1 cellular context compared by ENCODE assay signal in the genomic region with DNA sequence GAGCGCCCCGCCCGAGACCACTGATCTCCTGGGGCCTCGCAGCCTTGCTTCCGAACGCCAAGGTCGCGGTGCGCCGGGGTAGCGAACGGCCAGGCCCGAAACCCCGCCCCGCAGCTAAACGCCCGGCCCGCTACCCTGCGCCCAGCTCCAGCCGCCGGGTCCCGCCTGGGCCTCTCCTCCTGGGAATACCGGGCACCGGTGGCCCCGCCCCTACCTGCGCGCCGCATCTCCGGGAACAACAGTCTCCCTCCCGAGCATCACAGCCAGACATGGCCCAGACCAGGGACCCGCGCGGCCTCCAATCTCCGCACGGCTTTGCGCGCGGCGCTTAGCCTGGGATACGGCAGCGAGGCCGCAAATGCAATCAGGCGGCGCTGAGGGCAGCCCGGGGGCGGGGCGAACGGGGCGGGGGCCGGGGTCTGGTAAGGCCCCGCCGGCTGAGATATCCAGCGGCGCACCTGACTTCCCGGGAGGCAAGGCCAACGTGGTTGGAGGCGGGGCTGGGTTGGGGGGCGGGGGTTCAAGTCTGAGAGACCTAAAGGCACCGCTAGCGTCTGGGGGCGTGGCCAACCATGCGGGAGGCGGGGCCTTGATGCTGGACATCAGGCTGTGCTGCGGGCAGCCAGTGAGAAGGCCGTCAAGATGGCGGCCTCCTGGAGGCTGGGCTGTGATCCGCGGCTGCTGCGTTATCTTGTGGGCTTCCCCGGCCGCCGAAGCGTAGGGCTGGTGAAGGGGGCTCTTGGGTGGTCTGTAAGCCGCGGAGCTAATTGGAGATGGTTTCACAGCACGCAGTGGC.
TF ChIP-seq lines count a peak whose summit lies in the region.

Gene APIP, minus strand, starts transcription at position 366 of the 796 bp plus-strand sequence. Its CDS starts 95 bp downstream, at position 271.
Gene PDHX, plus strand, starts transcription at position 605 of the 796 bp plus-strand sequence. Its CDS starts 38 bp downstream, at position 643.

TF ChIP-seq in HepG2, 621 proteins besides CTCF, POLR2A, EP300 and RAD21 (continued from another document and continues in another):
- TF ChIP-seq, protein P1, sequence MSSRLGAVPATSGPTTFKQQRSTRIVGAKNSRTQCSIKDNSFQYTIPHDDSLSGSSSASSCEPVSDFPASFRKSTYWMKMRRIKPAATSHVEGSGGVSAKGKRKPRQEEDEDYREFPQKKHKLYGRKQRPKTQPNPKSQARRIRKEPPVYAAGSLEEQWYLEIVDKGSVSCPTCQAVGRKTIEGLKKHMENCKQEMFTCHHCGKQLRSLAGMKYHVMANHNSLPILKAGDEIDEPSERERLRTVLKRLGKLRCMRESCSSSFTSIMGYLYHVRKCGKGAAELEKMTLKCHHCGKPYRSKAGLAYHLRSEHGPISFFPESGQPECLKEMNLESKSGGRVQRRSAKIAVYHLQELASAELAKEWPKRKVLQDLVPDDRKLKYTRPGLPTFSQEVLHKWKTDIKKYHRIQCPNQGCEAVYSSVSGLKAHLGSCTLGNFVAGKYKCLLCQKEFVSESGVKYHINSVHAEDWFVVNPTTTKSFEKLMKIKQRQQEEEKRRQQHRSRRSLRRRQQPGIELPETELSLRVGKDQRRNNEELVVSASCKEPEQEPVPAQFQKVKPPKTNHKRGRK (CRISPR knock-in tag; IDR thresholded peaks at IDR 0.05) = 0 out of 2 replicates have a peak, but pooled peaks have one; percentile 3
- no peak for TF ChIP-seq TAF15 (IDR thresholded peaks at IDR 0.05; ENCODE audit: low read depth, low read length, poor library complexity, severe bottlenecking)
- peak; percentile 91 for TF ChIP-seq NRL (CRISPR knock-in tag; IDR thresholded peaks at IDR 0.05; ENCODE audit: borderline replicate concordance)
- TF ChIP-seq ZNF563 (CRISPR knock-in tag; IDR thresholded peaks at IDR 0.05) = peak; percentile 71
- peak; percentile 90; the same call in 1 of the 2 replicates for TF ChIP-seq ZNF138 (CRISPR knock-in tag; IDR thresholded peaks at IDR 0.05; ENCODE audit: low read depth)
- TF ChIP-seq PLSCR1 (CRISPR knock-in tag; IDR thresholded peaks at IDR 0.05; ENCODE audit: borderline replicate concordance) = no peak
- TF ChIP-seq ZNF20 (CRISPR knock-in tag; IDR thresholded peaks at IDR 0.05) = no peak
- peak; percentile 11; the same call in 1 of the 2 replicates for TF ChIP-seq SOX5 (CRISPR knock-in tag; IDR thresholded peaks at IDR 0.05; ENCODE audit: borderline replicate concordance)
- no peak for TF ChIP-seq TCF7 (IDR thresholded peaks at IDR 0.05; ENCODE audit: low read depth)
- peak; percentile 82 for TF ChIP-seq HNRNPLL (IDR thresholded peaks at IDR 0.05; ENCODE audit: low read depth, low read length, poor library complexity, severe bottlenecking)
- peak; percentile 62 for TF ChIP-seq ARID5B (CRISPR knock-in tag; IDR thresholded peaks at IDR 0.05)
- no peak for TF ChIP-seq ZBTB1 (CRISPR knock-in tag; IDR thresholded peaks at IDR 0.05; ENCODE audit: borderline replicate concordance)
- TF ChIP-seq ZNF713 (CRISPR knock-in tag; IDR thresholded peaks at IDR 0.05) = no peak
- TF ChIP-seq KDM2A (CRISPR knock-in tag; IDR thresholded peaks at IDR 0.05; ENCODE audit: borderline replicate concordance, low read depth) = peak; percentile 90
- peak; percentile 49 for TF ChIP-seq PHF20 (CRISPR knock-in tag; IDR thresholded peaks at IDR 0.05)
- TF ChIP-seq PTBP1 (IDR thresholded peaks at IDR 0.05; ENCODE audit: low read depth, low read length, poor library complexity, severe bottlenecking) = no peak
- TF ChIP-seq NONO (IDR thresholded peaks at IDR 0.05) = no peak
- peak; percentile 71 for TF ChIP-seq NONO (CRISPR knock-in tag; conservative IDR thresholded peaks at IDR 0.05)
- no peak for TF ChIP-seq ZNF468 (CRISPR knock-in tag; IDR thresholded peaks at IDR 0.05)
- TF ChIP-seq ZNF362 (CRISPR knock-in tag; IDR thresholded peaks at IDR 0.05; ENCODE audit: borderline replicate concordance) = no peak
- peak; percentile 66; the same call in 1 of the 2 replicates for TF ChIP-seq E2F5 (CRISPR knock-in tag; conservative IDR thresholded peaks at IDR 0.05)
- TF ChIP-seq ZNF552 (CRISPR knock-in tag; IDR thresholded peaks at IDR 0.05; ENCODE audit: borderline replicate concordance) = 0 out of 2 replicates have a peak, but pooled peaks have one; percentile 78
- 0 out of 2 replicates have a peak, but pooled peaks have one; percentile 32 for TF ChIP-seq CREBL2 (CRISPR knock-in tag; IDR thresholded peaks at IDR 0.05; ENCODE audit: borderline replicate concordance)
- TF ChIP-seq NFYC (CRISPR knock-in tag; IDR thresholded peaks at IDR 0.05) = no peak; the same call in 1 of the 2 replicates
- TF ChIP-seq, protein P2, sequence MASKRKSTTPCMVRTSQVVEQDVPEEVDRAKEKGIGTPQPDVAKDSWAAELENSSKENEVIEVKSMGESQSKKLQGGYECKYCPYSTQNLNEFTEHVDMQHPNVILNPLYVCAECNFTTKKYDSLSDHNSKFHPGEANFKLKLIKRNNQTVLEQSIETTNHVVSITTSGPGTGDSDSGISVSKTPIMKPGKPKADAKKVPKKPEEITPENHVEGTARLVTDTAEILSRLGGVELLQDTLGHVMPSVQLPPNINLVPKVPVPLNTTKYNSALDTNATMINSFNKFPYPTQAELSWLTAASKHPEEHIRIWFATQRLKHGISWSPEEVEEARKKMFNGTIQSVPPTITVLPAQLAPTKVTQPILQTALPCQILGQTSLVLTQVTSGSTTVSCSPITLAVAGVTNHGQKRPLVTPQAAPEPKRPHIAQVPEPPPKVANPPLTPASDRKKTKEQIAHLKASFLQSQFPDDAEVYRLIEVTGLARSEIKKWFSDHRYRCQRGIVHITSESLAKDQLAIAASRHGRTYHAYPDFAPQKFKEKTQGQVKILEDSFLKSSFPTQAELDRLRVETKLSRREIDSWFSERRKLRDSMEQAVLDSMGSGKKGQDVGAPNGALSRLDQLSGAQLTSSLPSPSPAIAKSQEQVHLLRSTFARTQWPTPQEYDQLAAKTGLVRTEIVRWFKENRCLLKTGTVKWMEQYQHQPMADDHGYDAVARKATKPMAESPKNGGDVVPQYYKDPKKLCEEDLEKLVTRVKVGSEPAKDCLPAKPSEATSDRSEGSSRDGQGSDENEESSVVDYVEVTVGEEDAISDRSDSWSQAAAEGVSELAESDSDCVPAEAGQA (IDR thresholded peaks at IDR 0.05; ENCODE audit: low read depth) = no peak
- TF ChIP-seq, protein P2 (CRISPR knock-in tag; IDR thresholded peaks at IDR 0.05; ENCODE audit: borderline replicate concordance) = peak; percentile 79; the same call in 1 of the 2 replicates
- TF ChIP-seq ZNF7 (CRISPR knock-in tag; IDR thresholded peaks at IDR 0.05) = no peak
- TF ChIP-seq RBFOX2 (IDR thresholded peaks at IDR 0.05; ENCODE audit: low read depth, low read length) = peak; percentile 86
- no peak for TF ChIP-seq IKZF4 (CRISPR knock-in tag; IDR thresholded peaks at IDR 0.05; ENCODE audit: borderline replicate concordance, low read depth, not compliant biosample characterization)
- no peak for TF ChIP-seq ZNF282 (IDR thresholded peaks at IDR 0.05; ENCODE audit: partially characterized antibody)
- TF ChIP-seq, protein P3, sequence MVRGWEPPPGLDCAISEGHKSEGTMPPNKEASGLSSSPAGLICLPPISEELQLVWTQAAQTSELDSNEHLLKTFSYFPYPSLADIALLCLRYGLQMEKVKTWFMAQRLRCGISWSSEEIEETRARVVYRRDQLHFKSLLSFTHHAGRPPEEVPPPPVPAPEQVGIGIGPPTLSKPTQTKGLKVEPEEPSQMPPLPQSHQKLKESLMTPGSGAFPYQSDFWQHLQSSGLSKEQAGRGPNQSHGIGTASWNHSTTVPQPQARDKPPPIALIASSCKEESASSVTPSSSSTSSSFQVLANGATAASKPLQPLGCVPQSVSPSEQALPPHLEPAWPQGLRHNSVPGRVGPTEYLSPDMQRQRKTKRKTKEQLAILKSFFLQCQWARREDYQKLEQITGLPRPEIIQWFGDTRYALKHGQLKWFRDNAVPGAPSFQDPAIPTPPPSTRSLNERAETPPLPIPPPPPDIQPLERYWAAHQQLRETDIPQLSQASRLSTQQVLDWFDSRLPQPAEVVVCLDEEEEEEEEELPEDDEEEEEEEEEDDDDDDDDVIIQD (CRISPR knock-in tag; IDR thresholded peaks at IDR 0.05; ENCODE audit: low read depth) = 0 out of 2 replicates have a peak, but pooled peaks have one; percentile 10
- TF ChIP-seq TBP (CRISPR knock-in tag; IDR thresholded peaks at IDR 0.05) = no peak
- peak; percentile 80 for TF ChIP-seq YEATS2 (CRISPR knock-in tag; IDR thresholded peaks at IDR 0.05; ENCODE audit: borderline replicate concordance)
- no peak for TF ChIP-seq CCAR2 (optimal IDR thresholded peaks at IDR 0.05; ENCODE audit: low read depth, low read length)
- TF ChIP-seq, protein P4, sequence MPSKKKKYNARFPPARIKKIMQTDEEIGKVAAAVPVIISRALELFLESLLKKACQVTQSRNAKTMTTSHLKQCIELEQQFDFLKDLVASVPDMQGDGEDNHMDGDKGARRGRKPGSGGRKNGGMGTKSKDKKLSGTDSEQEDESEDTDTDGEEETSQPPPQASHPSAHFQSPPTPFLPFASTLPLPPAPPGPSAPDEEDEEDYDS (CRISPR knock-in tag; IDR thresholded peaks at IDR 0.05) = peak; percentile 77
- TF ChIP-seq ZNF576 (CRISPR knock-in tag; IDR thresholded peaks at IDR 0.05) = 0 out of 2 replicates have a peak, but pooled peaks have one; percentile 40
- TF ChIP-seq IRF2 (CRISPR knock-in tag; IDR thresholded peaks at IDR 0.05) = no peak; the same call in 1 of the 2 replicates
- no peak for TF ChIP-seq NFIB (CRISPR knock-in tag; IDR thresholded peaks at IDR 0.05; ENCODE audit: borderline replicate concordance)
- no peak for TF ChIP-seq NR2F1 (CRISPR knock-in tag; IDR thresholded peaks at IDR 0.05)
- no peak; a peak in 1 of 4 replicates for TF ChIP-seq KLF16 (CRISPR knock-in tag; IDR thresholded peaks at IDR 0.05)
